1 cellular context compared by ENCODE assay signal in the genomic region with DNA sequence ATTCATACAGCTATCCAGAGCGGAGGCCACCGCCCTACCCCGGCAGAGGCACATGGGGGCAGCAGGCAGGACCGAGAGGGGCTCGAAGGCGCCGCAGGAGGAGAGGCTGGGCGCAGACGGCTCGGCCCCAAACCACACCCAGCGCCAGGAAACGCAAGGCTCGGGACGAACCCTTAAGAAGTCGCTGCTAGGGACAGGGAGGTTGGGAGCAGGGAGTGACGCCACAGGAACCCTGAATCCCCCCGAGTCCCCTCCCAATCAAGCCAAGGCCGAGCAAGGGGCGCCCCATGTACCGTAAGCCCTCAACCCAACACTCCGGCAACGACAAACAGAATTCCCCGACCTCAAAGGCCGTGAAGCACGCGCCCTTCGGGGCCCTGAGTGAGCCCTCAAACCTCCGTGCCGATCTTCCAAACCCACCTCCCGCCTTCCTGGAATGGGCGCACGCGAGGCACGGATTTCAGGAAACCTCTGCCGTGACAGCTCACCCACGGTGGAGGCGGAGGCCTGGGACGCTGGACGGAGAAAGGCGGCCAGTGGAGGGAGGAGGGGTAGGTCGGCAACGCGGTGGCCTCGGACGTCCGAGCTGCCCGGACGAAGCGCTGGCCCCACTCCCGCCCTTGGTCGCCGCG.
TF ChIP-seq lines count a peak whose summit lies in the region.

No MANE protein-coding gene starts in this region.

TF ChIP-seq in K562, 482 proteins besides CTCF, POLR2A, EP300 and RAD21 (continued from another document and continues in another):
- TF ChIP-seq TAF15 (IDR thresholded peaks at IDR 0.05; ENCODE audit: low read depth, low read length) (no peak), TCF7L2 (IDR thresholded peaks at IDR 0.05; ENCODE audit: low read depth, low read length) (no peak), PHF8 (IDR thresholded peaks at IDR 0.05; ENCODE audit: borderline replicate concordance, low read length) (peak; percentile 33; the same call in 1 of the 2 replicates), KDM4B (IDR thresholded peaks at IDR 0.05; ENCODE audit: borderline replicate concordance in 2 of 2, low read depth in 1 of 2) (no peak), THRAP3 (IDR thresholded peaks at IDR 0.05; ENCODE audit: borderline replicate concordance) (no peak), KLF6 (CRISPR knock-in tag; IDR thresholded peaks at IDR 0.05; ENCODE audit: borderline replicate concordance) (no peak), TCF7 (IDR thresholded peaks at IDR 0.05; ENCODE audit: borderline replicate concordance) (0 out of 2 replicates have a peak, but pooled peaks have one; percentile 31), TOE1 (IDR thresholded peaks at IDR 0.05; ENCODE audit: borderline replicate concordance) (no peak), TOE1 (CRISPR knock-in tag; IDR thresholded peaks at IDR 0.05; ENCODE audit: borderline replicate concordance, low read depth) (no peak), ZNF644 (tag; IDR thresholded peaks at IDR 0.05; ENCODE audit: low read depth) (no peak), ETV6 (IDR thresholded peaks at IDR 0.05; ENCODE audit: borderline replicate concordance in 1 of 2, low read depth in 2 of 2, low read length in 1 of 2) (no peak), ETV6 (CRISPR knock-in tag; IDR thresholded peaks at IDR 0.05; ENCODE audit: borderline replicate concordance) (no peak), SMARCB1 (IDR thresholded peaks at IDR 0.05; ENCODE audit: insufficient read length, low read depth) (no peak), ESRRB (CRISPR knock-in tag; IDR thresholded peaks at IDR 0.05; ENCODE audit: borderline replicate concordance) (no peak), RBFOX2 (IDR thresholded peaks at IDR 0.05; ENCODE audit: low read depth, low read length) (peak; percentile 75), NFIC (IDR thresholded peaks at IDR 0.05) (peak; percentile 54), XRCC3 (IDR thresholded peaks at IDR 0.05) (no peak), SIX5 (IDR thresholded peaks at IDR 0.05; ENCODE audit: borderline replicate concordance in 1 of 2, insufficient read depth in 1 of 2, low read depth in 1 of 2, low read length in 2 of 2) (no peak), POU5F1 (IDR thresholded peaks at IDR 0.05; ENCODE audit: borderline replicate concordance, low read depth, low read length, partially characterized antibody) (no peak), PPARD (CRISPR knock-in tag; IDR thresholded peaks at IDR 0.05) (no peak), FOXJ3 (CRISPR knock-in tag; IDR thresholded peaks at IDR 0.05) (no peak), FOXP1 (CRISPR knock-in tag; IDR thresholded peaks at IDR 0.05) (no peak), RNF2 (IDR thresholded peaks at IDR 0.05) (peak; percentile 42; the same call in 1 of the 2 replicates), HDAC2 (IDR thresholded peaks at IDR 0.05) (0 out of 2 replicates have a peak, but pooled peaks have one; percentile 63), CHCHD3 (CRISPR knock-in tag; IDR thresholded peaks at IDR 0.05) (no peak)
- TF ChIP-seq, protein P1, sequence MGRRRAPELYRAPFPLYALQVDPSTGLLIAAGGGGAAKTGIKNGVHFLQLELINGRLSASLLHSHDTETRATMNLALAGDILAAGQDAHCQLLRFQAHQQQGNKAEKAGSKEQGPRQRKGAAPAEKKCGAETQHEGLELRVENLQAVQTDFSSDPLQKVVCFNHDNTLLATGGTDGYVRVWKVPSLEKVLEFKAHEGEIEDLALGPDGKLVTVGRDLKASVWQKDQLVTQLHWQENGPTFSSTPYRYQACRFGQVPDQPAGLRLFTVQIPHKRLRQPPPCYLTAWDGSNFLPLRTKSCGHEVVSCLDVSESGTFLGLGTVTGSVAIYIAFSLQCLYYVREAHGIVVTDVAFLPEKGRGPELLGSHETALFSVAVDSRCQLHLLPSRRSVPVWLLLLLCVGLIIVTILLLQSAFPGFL (CRISPR knock-in tag; IDR thresholded peaks at IDR 0.05) = no peak
- TF ChIP-seq, protein P2, sequence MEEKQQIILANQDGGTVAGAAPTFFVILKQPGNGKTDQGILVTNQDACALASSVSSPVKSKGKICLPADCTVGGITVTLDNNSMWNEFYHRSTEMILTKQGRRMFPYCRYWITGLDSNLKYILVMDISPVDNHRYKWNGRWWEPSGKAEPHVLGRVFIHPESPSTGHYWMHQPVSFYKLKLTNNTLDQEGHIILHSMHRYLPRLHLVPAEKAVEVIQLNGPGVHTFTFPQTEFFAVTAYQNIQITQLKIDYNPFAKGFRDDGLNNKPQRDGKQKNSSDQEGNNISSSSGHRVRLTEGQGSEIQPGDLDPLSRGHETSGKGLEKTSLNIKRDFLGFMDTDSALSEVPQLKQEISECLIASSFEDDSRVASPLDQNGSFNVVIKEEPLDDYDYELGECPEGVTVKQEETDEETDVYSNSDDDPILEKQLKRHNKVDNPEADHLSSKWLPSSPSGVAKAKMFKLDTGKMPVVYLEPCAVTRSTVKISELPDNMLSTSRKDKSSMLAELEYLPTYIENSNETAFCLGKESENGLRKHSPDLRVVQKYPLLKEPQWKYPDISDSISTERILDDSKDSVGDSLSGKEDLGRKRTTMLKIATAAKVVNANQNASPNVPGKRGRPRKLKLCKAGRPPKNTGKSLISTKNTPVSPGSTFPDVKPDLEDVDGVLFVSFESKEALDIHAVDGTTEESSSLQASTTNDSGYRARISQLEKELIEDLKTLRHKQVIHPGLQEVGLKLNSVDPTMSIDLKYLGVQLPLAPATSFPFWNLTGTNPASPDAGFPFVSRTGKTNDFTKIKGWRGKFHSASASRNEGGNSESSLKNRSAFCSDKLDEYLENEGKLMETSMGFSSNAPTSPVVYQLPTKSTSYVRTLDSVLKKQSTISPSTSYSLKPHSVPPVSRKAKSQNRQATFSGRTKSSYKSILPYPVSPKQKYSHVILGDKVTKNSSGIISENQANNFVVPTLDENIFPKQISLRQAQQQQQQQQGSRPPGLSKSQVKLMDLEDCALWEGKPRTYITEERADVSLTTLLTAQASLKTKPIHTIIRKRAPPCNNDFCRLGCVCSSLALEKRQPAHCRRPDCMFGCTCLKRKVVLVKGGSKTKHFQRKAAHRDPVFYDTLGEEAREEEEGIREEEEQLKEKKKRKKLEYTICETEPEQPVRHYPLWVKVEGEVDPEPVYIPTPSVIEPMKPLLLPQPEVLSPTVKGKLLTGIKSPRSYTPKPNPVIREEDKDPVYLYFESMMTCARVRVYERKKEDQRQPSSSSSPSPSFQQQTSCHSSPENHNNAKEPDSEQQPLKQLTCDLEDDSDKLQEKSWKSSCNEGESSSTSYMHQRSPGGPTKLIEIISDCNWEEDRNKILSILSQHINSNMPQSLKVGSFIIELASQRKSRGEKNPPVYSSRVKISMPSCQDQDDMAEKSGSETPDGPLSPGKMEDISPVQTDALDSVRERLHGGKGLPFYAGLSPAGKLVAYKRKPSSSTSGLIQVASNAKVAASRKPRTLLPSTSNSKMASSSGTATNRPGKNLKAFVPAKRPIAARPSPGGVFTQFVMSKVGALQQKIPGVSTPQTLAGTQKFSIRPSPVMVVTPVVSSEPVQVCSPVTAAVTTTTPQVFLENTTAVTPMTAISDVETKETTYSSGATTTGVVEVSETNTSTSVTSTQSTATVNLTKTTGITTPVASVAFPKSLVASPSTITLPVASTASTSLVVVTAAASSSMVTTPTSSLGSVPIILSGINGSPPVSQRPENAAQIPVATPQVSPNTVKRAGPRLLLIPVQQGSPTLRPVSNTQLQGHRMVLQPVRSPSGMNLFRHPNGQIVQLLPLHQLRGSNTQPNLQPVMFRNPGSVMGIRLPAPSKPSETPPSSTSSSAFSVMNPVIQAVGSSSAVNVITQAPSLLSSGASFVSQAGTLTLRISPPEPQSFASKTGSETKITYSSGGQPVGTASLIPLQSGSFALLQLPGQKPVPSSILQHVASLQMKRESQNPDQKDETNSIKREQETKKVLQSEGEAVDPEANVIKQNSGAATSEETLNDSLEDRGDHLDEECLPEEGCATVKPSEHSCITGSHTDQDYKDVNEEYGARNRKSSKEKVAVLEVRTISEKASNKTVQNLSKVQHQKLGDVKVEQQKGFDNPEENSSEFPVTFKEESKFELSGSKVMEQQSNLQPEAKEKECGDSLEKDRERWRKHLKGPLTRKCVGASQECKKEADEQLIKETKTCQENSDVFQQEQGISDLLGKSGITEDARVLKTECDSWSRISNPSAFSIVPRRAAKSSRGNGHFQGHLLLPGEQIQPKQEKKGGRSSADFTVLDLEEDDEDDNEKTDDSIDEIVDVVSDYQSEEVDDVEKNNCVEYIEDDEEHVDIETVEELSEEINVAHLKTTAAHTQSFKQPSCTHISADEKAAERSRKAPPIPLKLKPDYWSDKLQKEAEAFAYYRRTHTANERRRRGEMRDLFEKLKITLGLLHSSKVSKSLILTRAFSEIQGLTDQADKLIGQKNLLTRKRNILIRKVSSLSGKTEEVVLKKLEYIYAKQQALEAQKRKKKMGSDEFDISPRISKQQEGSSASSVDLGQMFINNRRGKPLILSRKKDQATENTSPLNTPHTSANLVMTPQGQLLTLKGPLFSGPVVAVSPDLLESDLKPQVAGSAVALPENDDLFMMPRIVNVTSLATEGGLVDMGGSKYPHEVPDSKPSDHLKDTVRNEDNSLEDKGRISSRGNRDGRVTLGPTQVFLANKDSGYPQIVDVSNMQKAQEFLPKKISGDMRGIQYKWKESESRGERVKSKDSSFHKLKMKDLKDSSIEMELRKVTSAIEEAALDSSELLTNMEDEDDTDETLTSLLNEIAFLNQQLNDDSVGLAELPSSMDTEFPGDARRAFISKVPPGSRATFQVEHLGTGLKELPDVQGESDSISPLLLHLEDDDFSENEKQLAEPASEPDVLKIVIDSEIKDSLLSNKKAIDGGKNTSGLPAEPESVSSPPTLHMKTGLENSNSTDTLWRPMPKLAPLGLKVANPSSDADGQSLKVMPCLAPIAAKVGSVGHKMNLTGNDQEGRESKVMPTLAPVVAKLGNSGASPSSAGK (IDR thresholded peaks at IDR 0.05) = peak; percentile 96
- TF ChIP-seq, protein P3, sequence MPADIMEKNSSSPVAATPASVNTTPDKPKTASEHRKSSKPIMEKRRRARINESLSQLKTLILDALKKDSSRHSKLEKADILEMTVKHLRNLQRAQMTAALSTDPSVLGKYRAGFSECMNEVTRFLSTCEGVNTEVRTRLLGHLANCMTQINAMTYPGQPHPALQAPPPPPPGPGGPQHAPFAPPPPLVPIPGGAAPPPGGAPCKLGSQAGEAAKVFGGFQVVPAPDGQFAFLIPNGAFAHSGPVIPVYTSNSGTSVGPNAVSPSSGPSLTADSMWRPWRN (IDR thresholded peaks at IDR 0.05; ENCODE audit: low read depth) = no peak
- TF ChIP-seq, protein P4, sequence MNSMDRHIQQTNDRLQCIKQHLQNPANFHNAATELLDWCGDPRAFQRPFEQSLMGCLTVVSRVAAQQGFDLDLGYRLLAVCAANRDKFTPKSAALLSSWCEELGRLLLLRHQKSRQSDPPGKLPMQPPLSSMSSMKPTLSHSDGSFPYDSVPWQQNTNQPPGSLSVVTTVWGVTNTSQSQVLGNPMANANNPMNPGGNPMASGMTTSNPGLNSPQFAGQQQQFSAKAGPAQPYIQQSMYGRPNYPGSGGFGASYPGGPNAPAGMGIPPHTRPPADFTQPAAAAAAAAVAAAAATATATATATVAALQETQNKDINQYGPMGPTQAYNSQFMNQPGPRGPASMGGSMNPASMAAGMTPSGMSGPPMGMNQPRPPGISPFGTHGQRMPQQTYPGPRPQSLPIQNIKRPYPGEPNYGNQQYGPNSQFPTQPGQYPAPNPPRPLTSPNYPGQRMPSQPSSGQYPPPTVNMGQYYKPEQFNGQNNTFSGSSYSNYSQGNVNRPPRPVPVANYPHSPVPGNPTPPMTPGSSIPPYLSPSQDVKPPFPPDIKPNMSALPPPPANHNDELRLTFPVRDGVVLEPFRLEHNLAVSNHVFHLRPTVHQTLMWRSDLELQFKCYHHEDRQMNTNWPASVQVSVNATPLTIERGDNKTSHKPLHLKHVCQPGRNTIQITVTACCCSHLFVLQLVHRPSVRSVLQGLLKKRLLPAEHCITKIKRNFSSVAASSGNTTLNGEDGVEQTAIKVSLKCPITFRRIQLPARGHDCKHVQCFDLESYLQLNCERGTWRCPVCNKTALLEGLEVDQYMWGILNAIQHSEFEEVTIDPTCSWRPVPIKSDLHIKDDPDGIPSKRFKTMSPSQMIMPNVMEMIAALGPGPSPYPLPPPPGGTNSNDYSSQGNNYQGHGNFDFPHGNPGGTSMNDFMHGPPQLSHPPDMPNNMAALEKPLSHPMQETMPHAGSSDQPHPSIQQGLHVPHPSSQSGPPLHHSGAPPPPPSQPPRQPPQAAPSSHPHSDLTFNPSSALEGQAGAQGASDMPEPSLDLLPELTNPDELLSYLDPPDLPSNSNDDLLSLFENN (IDR thresholded peaks at IDR 0.05; ENCODE audit: low read depth in 2 of 2, low read length in 2 of 2) = no peak
- TF ChIP-seq, protein P5, sequence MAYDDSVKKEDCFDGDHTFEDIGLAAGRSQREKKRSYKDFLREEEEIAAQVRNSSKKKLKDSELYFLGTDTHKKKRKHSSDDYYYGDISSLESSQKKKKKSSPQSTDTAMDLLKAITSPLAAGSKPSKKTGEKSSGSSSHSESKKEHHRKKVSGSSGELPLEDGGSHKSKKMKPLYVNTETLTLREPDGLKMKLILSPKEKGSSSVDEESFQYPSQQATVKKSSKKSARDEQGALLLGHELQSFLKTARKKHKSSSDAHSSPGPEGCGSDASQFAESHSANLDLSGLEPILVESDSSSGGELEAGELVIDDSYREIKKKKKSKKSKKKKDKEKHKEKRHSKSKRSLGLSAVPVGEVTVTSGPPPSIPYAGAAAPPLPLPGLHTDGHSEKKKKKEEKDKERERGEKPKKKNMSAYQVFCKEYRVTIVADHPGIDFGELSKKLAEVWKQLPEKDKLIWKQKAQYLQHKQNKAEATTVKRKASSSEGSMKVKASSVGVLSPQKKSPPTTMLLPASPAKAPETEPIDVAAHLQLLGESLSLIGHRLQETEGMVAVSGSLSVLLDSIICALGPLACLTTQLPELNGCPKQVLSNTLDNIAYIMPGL (CRISPR knock-in tag; IDR thresholded peaks at IDR 0.05) = no peak
- TF ChIP-seq, protein P6, sequence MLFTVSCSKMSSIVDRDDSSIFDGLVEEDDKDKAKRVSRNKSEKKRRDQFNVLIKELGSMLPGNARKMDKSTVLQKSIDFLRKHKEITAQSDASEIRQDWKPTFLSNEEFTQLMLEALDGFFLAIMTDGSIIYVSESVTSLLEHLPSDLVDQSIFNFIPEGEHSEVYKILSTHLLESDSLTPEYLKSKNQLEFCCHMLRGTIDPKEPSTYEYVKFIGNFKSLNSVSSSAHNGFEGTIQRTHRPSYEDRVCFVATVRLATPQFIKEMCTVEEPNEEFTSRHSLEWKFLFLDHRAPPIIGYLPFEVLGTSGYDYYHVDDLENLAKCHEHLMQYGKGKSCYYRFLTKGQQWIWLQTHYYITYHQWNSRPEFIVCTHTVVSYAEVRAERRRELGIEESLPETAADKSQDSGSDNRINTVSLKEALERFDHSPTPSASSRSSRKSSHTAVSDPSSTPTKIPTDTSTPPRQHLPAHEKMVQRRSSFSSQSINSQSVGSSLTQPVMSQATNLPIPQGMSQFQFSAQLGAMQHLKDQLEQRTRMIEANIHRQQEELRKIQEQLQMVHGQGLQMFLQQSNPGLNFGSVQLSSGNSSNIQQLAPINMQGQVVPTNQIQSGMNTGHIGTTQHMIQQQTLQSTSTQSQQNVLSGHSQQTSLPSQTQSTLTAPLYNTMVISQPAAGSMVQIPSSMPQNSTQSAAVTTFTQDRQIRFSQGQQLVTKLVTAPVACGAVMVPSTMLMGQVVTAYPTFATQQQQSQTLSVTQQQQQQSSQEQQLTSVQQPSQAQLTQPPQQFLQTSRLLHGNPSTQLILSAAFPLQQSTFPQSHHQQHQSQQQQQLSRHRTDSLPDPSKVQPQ (CRISPR knock-in tag; IDR thresholded peaks at IDR 0.05; ENCODE audit: borderline replicate concordance) = no peak
